Comparison of ENCODE assay signal across 8 cellular contexts in genomic region chr12:26113194-26113654, GRCh38. TPM values are rescaled to one million over a fixed set of nuclear protein-coding genes. Genes with fewer than 3 reads are reported as not detected.
A peak's percentile ranks its signal among the peaks of the same experiment; 100 is the strongest.
DNase-seq lines count a peak whose midpoint lies in the region; ATAC-seq and TF ChIP-seq lines count a peak whose summit lies in the region.

No MANE protein-coding gene starts in this region.

- peak overlapping the region; percentile 66 for H3K4me3 Mint-ChIP-seq in T-helper 1 cell treated with Interleukin-12 subunit alpha and Interleukin-12 subunit beta and Interleukin-4 antibody, amounts not matched to agents 30 μg/mL and 1 μg/mL, for 36 hours
- H3K4me3 Mint-ChIP-seq in activated B cell treated with CpG ODN at 0.5 μM for 24 hours, result peak overlapping the region; percentile 85

- no peak for TF ChIP-seq CTCF in activated B cell treated with CpG ODN at 0.5 μM for 24 hours (IDR thresholded peaks at IDR 0.05)
- no peak for TF ChIP-seq CTCF in thoracic aorta (IDR thresholded peaks at IDR 0.05)

- H3K27ac ChIP-seq in thoracic aorta, result peak overlapping the region; percentile 88 to 95

- no peaks in the 10 kb centered on the region for H3K9me3 ChIP-seq in thoracic aorta

- peaks cover 2% of the 10 kb centered on the region for H3K36me3 Mint-ChIP-seq in T-helper 1 cell treated with Interleukin-12 subunit alpha and Interleukin-12 subunit beta and Interleukin-4 antibody, amounts not matched to agents 30 μg/mL and 1 μg/mL, for 36 hours (ENCODE audit: low read depth)
- H3K36me3 Mint-ChIP-seq in activated B cell treated with CpG ODN at 0.5 μM for 24 hours (ENCODE audit: low read depth), result no peaks in the 10 kb centered on the region

- no peaks in the 10 kb centered on the region for H3K36me3 ChIP-seq in thoracic aorta

- CTCF ChIA-PET in activated B cell treated with CpG ODN at 0.5 μM for 24 hours (lab: Charles Lee), result interaction anchor here (1.1 kb wide), 1 partner anchor 10 kb away, joined by 4 read pairs; no protein-coding TSS in a partner anchor

- intact Hi-C loops in activated B cell treated with CpG ODN at 0.5 μM for 24 hours (cut with micrococcal nuclease), result loop anchor here (5.0 kb wide), 2 partner anchors 899 to 1061 kb away; partner anchors contain the start of gene TM7SF3

- H3K4me1 ChIP-seq in thoracic aorta (ENCODE audit: control insufficient read depth in 1 of 2, low read depth in 2 of 2), result peaks cover 4 to 48% of the 10 kb centered on the region in 2 donors

- H3K4me1 Mint-ChIP-seq in T-helper 1 cell treated with Interleukin-12 subunit alpha and Interleukin-12 subunit beta and Interleukin-4 antibody, amounts not matched to agents 30 μg/mL and 1 μg/mL, for 36 hours (ENCODE audit: low read depth), result peaks cover 2% of the 10 kb centered on the region
- H3K4me1 Mint-ChIP-seq in activated B cell treated with CpG ODN at 0.5 μM for 24 hours, result peaks cover 52% of the 10 kb centered on the region

- POLR2A ChIA-PET in activated B cell treated with CpG ODN at 0.5 μM for 24 hours (lab: Charles Lee), result interaction anchor here (0.9 to 3.4 kb wide), 2 partner anchors 11 to 719 kb away, joined by 4 to 46 read pairs; partner anchors contain the start of genes BHLHE41 and ITPR2

- ATAC-seq in activated B cell treated with CpG ODN at 0.5 μM for 24 hours (ENCODE audit: low read depth), result no peak
- ATAC-seq in thoracic aorta (ENCODE audit: insufficient number of reproducible peaks, low FRiP score, low read depth), result no peak
- no peak for ATAC-seq in GM19452 (IDR thresholded peaks at IDR 0.05; ENCODE audit: unreplicated experiment)
- no peak for ATAC-seq in HG02970 (IDR thresholded peaks at IDR 0.05; ENCODE audit: low FRiP score, unreplicated experiment)

- no peak overlapping the region for H3K27ac Mint-ChIP-seq in T-helper 1 cell treated with Interleukin-12 subunit alpha and Interleukin-12 subunit beta and Interleukin-4 antibody, amounts not matched to agents 30 μg/mL and 1 μg/mL, for 36 hours
- peak overlapping the region; percentile 90 for H3K27ac Mint-ChIP-seq in activated B cell treated with CpG ODN at 0.5 μM for 24 hours

- no peaks in the 10 kb centered on the region for H3K9me3 Mint-ChIP-seq in T-helper 1 cell treated with Interleukin-12 subunit alpha and Interleukin-12 subunit beta and Interleukin-4 antibody, amounts not matched to agents 30 μg/mL and 1 μg/mL, for 36 hours
- H3K9me3 Mint-ChIP-seq in activated B cell treated with CpG ODN at 0.5 μM for 24 hours, result no peaks in the 10 kb centered on the region

- H3K27me3 ChIP-seq in thoracic aorta (replicated peaks; ENCODE audit: insufficient read depth), result no peaks in the 10 kb centered on the region

- DNase-seq in T-helper 1 cell, result no peak
- no peak for DNase-seq in activated B cell treated with CpG ODN at 0.5 μM for 24 hours
- DNase-seq in islet precursor cell, result peak; percentile 64
- no peak for DNase-seq in thoracic aorta (ENCODE audit: low spot score)
- DNase-seq in NCI-H524 (lab: John Stamatoyannopoulos, UW), result no peak

- peak overlapping the region; percentile 66 for H3K4me3 ChIP-seq in thoracic aorta

- peaks cover 80% of the 10 kb centered on the region for H3K27me3 Mint-ChIP-seq in T-helper 1 cell treated with Interleukin-12 subunit alpha and Interleukin-12 subunit beta and Interleukin-4 antibody, amounts not matched to agents 30 μg/mL and 1 μg/mL, for 36 hours (ENCODE audit: low read depth)
- no peaks in the 10 kb centered on the region for H3K27me3 Mint-ChIP-seq in activated B cell treated with CpG ODN at 0.5 μM for 24 hours

RNA-seq across cellular contexts. Expression of gene BHLHE41, which starts 11.6 kb away (rescaled TPM):
- total RNA-seq in activated B cell treated with CpG ODN at 0.5 μM for 24 hours, result 34.5 and 40.5 TPM in 2 replicates
- 10 to 100 TPM in 1 of 2 donors, 1 to 10 TPM in 1; 7.5 to 29.8 TPM for total RNA-seq in thoracic aorta
